8 cellular contexts compared by ENCODE assay signal in genomic region chr15:78076231-78077052, GRCh38. TPM values are rescaled to one million over a fixed set of nuclear protein-coding genes. Genes with fewer than 3 reads are reported as not detected.
A peak's percentile ranks its signal among the peaks of the same experiment; 100 is the strongest.
DNase-seq lines count a peak whose midpoint lies in the region; ATAC-seq and TF ChIP-seq lines count a peak whose summit lies in the region.

No MANE protein-coding gene starts in this region.

- no peaks in the 10 kb centered on the region for H3K9me3 ChIP-seq in breast epithelium
- no peaks in the 10 kb centered on the region for H3K9me3 ChIP-seq in upper lobe of left lung

- TF ChIP-seq CTCF in HL-60 (IDR thresholded peaks at IDR 0.05; ENCODE audit: insufficient read depth, low read length) (peak; percentile 5), breast epithelium (IDR thresholded peaks at IDR 0.05) (no peak), upper lobe of left lung (IDR thresholded peaks at IDR 0.05) (peak in 1 of 6 experiments; percentile 16)

- TF ChIP-seq POLR2A in breast epithelium (IDR thresholded peaks at IDR 0.05) (no peak), upper lobe of left lung (IDR thresholded peaks at IDR 0.05) (no peak)

- H3K4me1 ChIP-seq in breast epithelium = no peaks in the 10 kb centered on the region
- H3K4me1 ChIP-seq in upper lobe of left lung = peaks cover 39 to 71% (median 62%) of the 10 kb centered on the region in 4 donors

- H3K4me3 ChIP-seq in HL-60 (replicated peaks; ENCODE audit: insufficient read depth, low read length) (peak overlapping the region; percentile 92), breast epithelium (peak overlapping the region; percentile 84 to 92 (median 92)), upper lobe of left lung (peak overlapping the region; percentile 93 to 98 (median 96))

- peak overlapping the region; percentile 91 for H3K27ac ChIP-seq in HL-60 (replicated peaks)
- H3K27ac ChIP-seq in breast epithelium = peak overlapping the region; percentile 83 to 95
- peak overlapping the region; percentile 94 to 97 (median 96) for H3K27ac ChIP-seq in upper lobe of left lung

- ATAC-seq in upper lobe of left lung (ENCODE audit: low FRiP score in 2 of 2) (peak; percentile 7 to 20), GM21447 (IDR thresholded peaks at IDR 0.05; ENCODE audit: unreplicated experiment) (no peak)

- intact Hi-C loops in breast epithelium (cut with DNase I; ENCODE audit: low total_unique reads) = no loop called here

- H3K27me3 ChIP-seq in HL-60 (ENCODE audit: insufficient read depth, poor library complexity, severe bottlenecking) (no peaks in the 10 kb centered on the region), breast epithelium (no peaks in the 10 kb centered on the region), upper lobe of left lung (no peaks in the 10 kb centered on the region)

- TF ChIP-seq EP300 in upper lobe of left lung (IDR thresholded peaks at IDR 0.05) = no peak

- peak; percentile 33 for DNase-seq in COLO668 (lab: John Stamatoyannopoulos, UW; ENCODE audit: unreplicated experiment)
- no peak for DNase-seq in HL-60 (ENCODE audit: low read depth in 1 of 2, low spot score in 1 of 2)
- no peak for DNase-seq in breast epithelium (ENCODE audit: low spot score in 2 of 2)
- DNase-seq in medulla oblongata (ENCODE audit: extremely low spot score) = peak; percentile 44
- DNase-seq in upper lobe of left lung = no peak
- no peak for DNase-seq in NCI-H1694 (lab: John Stamatoyannopoulos, UW)
- no peak for DNase-seq in GM03348 (ENCODE audit: low spot score)

- H3K36me3 ChIP-seq in breast epithelium (no peaks in the 10 kb centered on the region), upper lobe of left lung (no peaks in the 10 kb centered on the region)

- WGBS in upper lobe of left lung, 2 donors = 27 to 38% methylated on average over 15 to 16 of the region's 17 CpGs

RNA-seq across cellular contexts. Expression of gene TBC1D2B, which starts 1.1 kb away (rescaled TPM):
- 10 to 100 TPM; 44.9 to 71.0 (median 69.2) TPM for total RNA-seq in breast epithelium
- 100 to 1,000 TPM in 1 of 6 donors, 10 to 100 TPM in 5; 31.5 to 103 (median 64.2) TPM for total RNA-seq in upper lobe of left lung

RNA-seq across cellular contexts. Expression of gene SH2D7, which starts 15.9 kb away (rescaled TPM):
- total RNA-seq in breast epithelium (not detected), upper lobe of left lung (under 1 TPM in 1 of 6 donors, not detected in 5; 0.09 TPM)

RNA-seq across cellular contexts. Expression of gene CIB2, which starts 54.8 kb away (rescaled TPM):
- total RNA-seq in breast epithelium = 1 to 10 TPM; 2.9 to 5.8 (median 4.9) TPM
- 1 to 10 TPM in 3 of 6 donors, under 1 TPM in 2, not detected in 1; 0.77 to 5.2 (median 1.2) TPM for total RNA-seq in upper lobe of left lung

Comparison
In these comparisons a context has a peak if more than half of its experiments do, and no peak if none do; other contexts are left out.
1. DNase-seq: peak in COLO668 (single experiment) and medulla oblongata (single experiment); none in HL-60 (0 of 2), breast epithelium (0 of 2), upper lobe of left lung (0 of 2), NCI-H1694 (single experiment) and GM03348 (single experiment).
2. Peak in every context shown above with its lines, with median percentiles within 50 percentile points of each other: H3K27ac ChIP-seq and H3K4me3 ChIP-seq.